ENCODE assay signal across 8 cellular contexts in genomic region chr4:88283661-88284377, GRCh38. TPM values are rescaled to one million over a fixed set of nuclear protein-coding genes. Genes with fewer than 3 reads are reported as not detected.
DNase-seq lines count a peak whose midpoint lies in the region; ATAC-seq and TF ChIP-seq lines count a peak whose summit lies in the region.

No MANE protein-coding gene starts in this region.

- intact Hi-C loops in dorsolateral prefrontal cortex (cut with DNase I) (loop anchor here (2.0 to 10.0 kb wide), 7 partner anchors 57 to 308 kb away; partner anchors contain the start of genes HERC6 (in 2 of the 2), HERC3 (in 1 of the 2), HERC5 (in 1 of the 2) and PKD2 (in 1 of the 2)), lower leg skin (cut with DNase I; ENCODE audit: low total_unique reads) (no loop called here)

- H3K27me3 ChIP-seq in dorsolateral prefrontal cortex, result no peaks in the 10 kb centered on the region

- peaks cover 45% of the 10 kb centered on the region for H3K36me3 Mint-ChIP-seq in activated CD4-positive, alpha-beta memory T cell treated with anti-CD3 and anti-CD28 coated beads, Interleukin-2, amount 10 ng/mL, durations not matched to agents 7 days and 5 days (ENCODE audit: low read depth)

- peak overlapping the region; percentile 94 to 100 (median 99) for H3K27ac ChIP-seq in dorsolateral prefrontal cortex

- POLR2A ChIA-PET in activated CD4-positive, alpha-beta memory T cell treated with anti-CD3 and anti-CD28 coated beads, Interleukin-2, amount 10 ng/mL, durations not matched to agents 7 days and 5 days (lab: Charles Lee), result interaction anchor here (0.8 to 6.4 kb wide), 42 partner anchors 8 to 1064 kb away, joined by 3 to 113 read pairs (median 5); partner anchors contain the start of genes ABCG2, HERC3, HERC5 and HERC6

- TF ChIP-seq CTCF in GM13976 (IDR thresholded peaks at IDR 0.05; ENCODE audit: borderline replicate concordance, control extremely low read depth, extremely low read depth, insufficient read depth, missing control alignments) (no peak), dorsolateral prefrontal cortex (IDR thresholded peaks at IDR 0.05 in 54 of 56, conservative IDR thresholded peaks at IDR 0.05 in 2 of 56; ENCODE audit: low read depth in 1 of 56, partially characterized antibody in 56 of 56) (peak in 6 of 56 donors; percentile 7 to 29 (median 12)), lower leg skin (IDR thresholded peaks at IDR 0.05) (no peak)

- no peak for TF ChIP-seq POLR2A in lower leg skin (IDR thresholded peaks at IDR 0.05)

- H3K9me3 Mint-ChIP-seq in activated CD4-positive, alpha-beta memory T cell treated with anti-CD3 and anti-CD28 coated beads, Interleukin-2, amount 10 ng/mL, durations not matched to agents 7 days and 5 days, result peaks cover 2% of the 10 kb centered on the region

- H3K4me1 Mint-ChIP-seq in activated CD4-positive, alpha-beta memory T cell treated with anti-CD3 and anti-CD28 coated beads, Interleukin-2, amount 10 ng/mL, durations not matched to agents 7 days and 5 days, result peaks cover 55% of the 10 kb centered on the region

- peak overlapping the region; percentile 62 to 98 (median 90) for H3K4me3 ChIP-seq in dorsolateral prefrontal cortex
- peak overlapping the region; percentile 52 for H3K4me3 ChIP-seq in lower leg skin (ENCODE audit: low read depth, poor library complexity, severe bottlenecking)

- peak; percentile 23 for ATAC-seq in HG02763 (IDR thresholded peaks at IDR 0.05; ENCODE audit: unreplicated experiment)

- in situ Hi-C loops in GM13976 (cut with MboI; ENCODE audit: low sequenced_read_pairs, unreplicated experiment) (no loop called here), KBM-7 (cut with MboI; ENCODE audit: low pct_unique_long_range_greater_than_20kb, low sequenced_read_pairs) (no loop called here)

- 0 to 1% methylated on average over 43 to 53 of the region's 65 CpGs for WGBS in lower leg skin, 2 donors

- H3K4me3 Mint-ChIP-seq in activated CD4-positive, alpha-beta memory T cell treated with anti-CD3 and anti-CD28 coated beads, Interleukin-2, amount 10 ng/mL, durations not matched to agents 7 days and 5 days, result peak overlapping the region; percentile 96

- CTCF ChIA-PET in activated CD4-positive, alpha-beta memory T cell treated with anti-CD3 and anti-CD28 coated beads, Interleukin-2, amount 10 ng/mL, durations not matched to agents 7 days and 5 days (lab: Charles Lee), result interaction anchor here (0.7 to 4.1 kb wide), 16 partner anchors 11 to 304 kb away, joined by 3 to 27 read pairs (median 4); partner anchors contain the start of genes HERC5 and HERC6

- peak overlapping the region; percentile 100 for H3K27ac Mint-ChIP-seq in activated CD4-positive, alpha-beta memory T cell treated with anti-CD3 and anti-CD28 coated beads, Interleukin-2, amount 10 ng/mL, durations not matched to agents 7 days and 5 days

- H3K27me3 Mint-ChIP-seq in activated CD4-positive, alpha-beta memory T cell treated with anti-CD3 and anti-CD28 coated beads, Interleukin-2, amount 10 ng/mL, durations not matched to agents 7 days and 5 days, result no peaks in the 10 kb centered on the region

- DNase-seq in GM13976 (ENCODE audit: low spot score), result peak; percentile 64
- peak; percentile 1 for DNase-seq in NCI-H226
- DNase-seq in activated CD4-positive, alpha-beta memory T cell treated with anti-CD3 and anti-CD28 coated beads, Interleukin-2, amount 10 ng/mL, durations not matched to agents 7 days and 5 days, result peak; percentile 70
- peak; percentile 35 to 74 (median 54) for DNase-seq in dorsolateral prefrontal cortex
- DNase-seq in lower leg skin (ENCODE audit: low spot score in 2 of 2), result peak; percentile 33 to 92
- peak; percentile 52 to 53 for DNase-seq in stimulated activated CD4-positive, alpha-beta T cell treated with anti-CD3 and anti-CD28 coated beads, Interleukin-4, amount 100 ng/mL, for 48 hours (ENCODE audit: low read depth in 2 of 2)
- DNase-seq in KBM-7, result no peak

RNA-seq across cellular contexts. Expression of gene PPM1K, which starts 0.5 kb away (rescaled TPM):
- 100 to 1,000 TPM in 1 of 2 experiments, 10 to 100 TPM in 1; 96.9 to 101 TPM for total RNA-seq in activated CD4-positive, alpha-beta memory T cell treated with anti-CD3 and anti-CD28 coated beads, Interleukin-2, amount 10 ng/mL, durations not matched to agents 7 days and 5 days
- 100 to 1,000 TPM in 119 of 120 experiments, 10 to 100 TPM in 1; 96.3 to 246 (median 167) TPM for total RNA-seq in dorsolateral prefrontal cortex
- 10 to 100 TPM in 1 of 4 donors, 1 to 10 TPM in 3; 7.4 to 13.6 (median 8.2) TPM for total RNA-seq in lower leg skin

Comparison
In these comparisons a context has a peak if more than half of its experiments do, and no peak if none do; other contexts are left out.
1. RNA of gene PPM1K, which starts 0.5 kb away (total RNA-seq): 96.3 to 246 TPM in dorsolateral prefrontal cortex and 96.9 to 101 TPM in activated CD4-positive, alpha-beta memory T cell treated with anti-CD3 and anti-CD28 coated beads, Interleukin-2, amount 10 ng/mL, durations not matched to agents 7 days and 5 days; 7.4 to 13.6 TPM in lower leg skin; every median in the first group is over 4 times any median in the second.